Comparison of ENCODE assay signal across 12 cellular contexts in genomic region chr6:85580104-85580877, GRCh38. TPM values are rescaled to one million over a fixed set of nuclear protein-coding genes. Genes with fewer than 3 reads are reported as not detected.
A peak's percentile ranks its signal among the peaks of the same experiment; 100 is the strongest.
DNase-seq lines count a peak whose midpoint lies in the region; ATAC-seq and TF ChIP-seq lines count a peak whose summit lies in the region.
"Had no signal": no experiment of that assay in that cellular context is flagged by ENCODE, and none has a peak within 500 bp of the region (broad histone marks: within the 10 kb centered on the region; RNA-seq: fewer than 3 reads in every experiment).

No MANE protein-coding gene starts in this region.

- CTCF ChIA-PET in activated CD4-positive, alpha-beta memory T cell treated with anti-CD3 and anti-CD28 coated beads for 36 hours (lab: Charles Lee): no interaction called here

- H3K4me3 ChIP-seq in colonic mucosa (no peak overlapping the region), gastrocnemius medialis (no peak overlapping the region)

- H3K27me3 ChIP-seq in colonic mucosa: no peaks in the 10 kb centered on the region
- H3K27me3 ChIP-seq in gastrocnemius medialis: no peaks in the 10 kb centered on the region

- H3K27me3 Mint-ChIP-seq in activated CD4-positive, alpha-beta memory T cell treated with anti-CD3 and anti-CD28 coated beads for 36 hours: no peaks in the 10 kb centered on the region
- H3K27me3 Mint-ChIP-seq: memory B cell had no signal

- H3K9me3 Mint-ChIP-seq in activated CD4-positive, alpha-beta memory T cell treated with anti-CD3 and anti-CD28 coated beads for 36 hours: peaks cover 40% of the 10 kb centered on the region

- no peak for TF ChIP-seq CTCF in colonic mucosa (IDR thresholded peaks at IDR 0.05)
- no peak for TF ChIP-seq CTCF in gastrocnemius medialis (IDR thresholded peaks at IDR 0.05 in 4 of 5, conservative IDR thresholded peaks at IDR 0.05 in 1 of 5)

- intact Hi-C loops in colonic mucosa (cut with DNase I): no loop called here
- intact Hi-C loops in gastrocnemius medialis (cut with DNase I; ENCODE audit: low total_unique reads): no loop called here
- intact Hi-C loops in activated CD4-positive, alpha-beta memory T cell treated with anti-CD3 and anti-CD28 coated beads for 36 hours (cut with micrococcal nuclease): no loop called here

- in situ Hi-C loops in gastrocnemius medialis (cut with MboI; ENCODE audit: low sequenced_read_pairs in 4 of 4): no loop called here

- no peak overlapping the region for H3K9ac ChIP-seq in colonic mucosa (ENCODE audit: low read depth in 2 of 2, low read length in 2 of 2)

- peak; percentile 24 for ATAC-seq in GM19452 (IDR thresholded peaks at IDR 0.05; ENCODE audit: unreplicated experiment)
- peak; percentile 20 for ATAC-seq in HG03066 (IDR thresholded peaks at IDR 0.05; ENCODE audit: low read depth, unreplicated experiment)
- peak; percentile 24 to 54 for ATAC-seq in gastrocnemius medialis
- no peak for ATAC-seq in GM21737 (IDR thresholded peaks at IDR 0.05; ENCODE audit: unreplicated experiment)

- POLR2A ChIA-PET in activated CD4-positive, alpha-beta memory T cell treated with anti-CD3 and anti-CD28 coated beads for 36 hours (lab: Charles Lee): no interaction called here

- peaks cover 37% of the 10 kb centered on the region for H3K4me1 Mint-ChIP-seq in activated CD4-positive, alpha-beta memory T cell treated with anti-CD3 and anti-CD28 coated beads for 36 hours (ENCODE audit: low read depth)

- TF ChIP-seq POLR2A in gastrocnemius medialis (IDR thresholded peaks at IDR 0.05): no peak

- H3K27ac ChIP-seq in colonic mucosa (no peak overlapping the region), gastrocnemius medialis (peak overlapping the region; percentile 61 to 81 (median 70))

- H3K36me3 Mint-ChIP-seq in activated CD4-positive, alpha-beta memory T cell treated with anti-CD3 and anti-CD28 coated beads for 36 hours: peaks cover 41% of the 10 kb centered on the region

- no peak overlapping the region for H3K4me3 Mint-ChIP-seq in activated CD4-positive, alpha-beta memory T cell treated with anti-CD3 and anti-CD28 coated beads for 36 hours
- H3K4me3 Mint-ChIP-seq: memory B cell had no signal

- H3K27ac Mint-ChIP-seq in activated CD4-positive, alpha-beta memory T cell treated with anti-CD3 and anti-CD28 coated beads for 36 hours: no peak overlapping the region
- H3K27ac Mint-ChIP-seq: memory B cell had no signal

- H3K36me3 ChIP-seq in colonic mucosa (no peaks in the 10 kb centered on the region), gastrocnemius medialis (no peaks in the 10 kb centered on the region)

- DNase-seq in colonic mucosa (peak; percentile 22), gastrocnemius medialis (no peak)
- no peak for DNase-seq in activated CD8-positive, alpha-beta memory T cell treated with anti-CD3 and anti-CD28 coated beads, Interleukin-2, amount 50 U/mL, for 4 hours
- DNase-seq in activated CD4-positive, alpha-beta memory T cell treated with anti-CD3 and anti-CD28 coated beads for 36 hours: no peak
- DNase-seq: activated gamma-delta T cell treated with Interleukin-2 at 50 U/mL for 16 hours; H7; stimulated activated CD4-positive, alpha-beta T cell treated with anti-CD3 and anti-CD28 coated beads, Interleukin-12 subunit alpha, Interleukin-12 subunit beta, amount 100 ng/mL, for 4 hours; substantia nigra had no signal

- no peaks in the 10 kb centered on the region for H3K9me3 ChIP-seq in colonic mucosa
- H3K9me3 ChIP-seq in gastrocnemius medialis: no peaks in the 10 kb centered on the region

- H3K4me1 ChIP-seq in colonic mucosa (peaks cover 8% of the 10 kb centered on the region), gastrocnemius medialis (peaks cover 54 to 58% of the 10 kb centered on the region in 2 donors)

RNA-seq across cellular contexts. Expression of gene SNX14, which starts 13.4 kb away (rescaled TPM):
- 10 to 100 TPM; 52.5 to 80.6 TPM for total RNA-seq in colonic mucosa
- 10 to 100 TPM; 16.0 to 38.5 (median 24.7) TPM for total RNA-seq in gastrocnemius medialis
- 10 to 100 TPM; 50.9 to 59.6 TPM for total RNA-seq in activated CD4-positive, alpha-beta memory T cell treated with anti-CD3 and anti-CD28 coated beads for 36 hours
